1 cellular context compared by ENCODE assay signal in the genomic region with DNA sequence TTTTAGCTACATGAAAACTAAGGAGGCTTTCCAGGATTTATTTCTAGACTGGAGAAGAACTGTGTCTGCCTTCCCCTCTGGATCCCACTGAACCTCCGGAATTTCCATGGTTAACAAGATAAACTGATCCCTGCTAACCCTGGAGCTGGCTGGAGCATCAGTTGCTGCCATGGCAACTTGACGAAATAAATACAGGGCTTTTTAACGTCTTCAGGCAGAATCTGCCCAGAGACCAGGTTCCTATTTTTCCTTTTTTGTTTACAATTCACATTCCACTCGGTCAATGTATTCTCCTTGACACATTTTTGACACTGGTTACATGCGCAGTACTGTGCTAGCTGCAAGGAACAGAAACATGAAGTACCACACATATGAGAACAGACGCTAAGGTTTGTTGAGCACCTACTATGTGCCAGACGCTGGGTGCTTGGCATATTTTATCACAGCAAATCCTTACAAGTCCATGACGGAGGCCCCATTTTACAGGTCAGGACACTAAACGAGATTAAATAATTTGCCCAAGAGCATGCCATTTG.
TF ChIP-seq lines count a peak whose summit lies in the region.

No MANE protein-coding gene starts in this region.

TF ChIP-seq in SK-N-SH, 30 proteins besides CTCF, POLR2A, EP300 and RAD21 (continued from another document):
- TF ChIP-seq, protein P1, sequence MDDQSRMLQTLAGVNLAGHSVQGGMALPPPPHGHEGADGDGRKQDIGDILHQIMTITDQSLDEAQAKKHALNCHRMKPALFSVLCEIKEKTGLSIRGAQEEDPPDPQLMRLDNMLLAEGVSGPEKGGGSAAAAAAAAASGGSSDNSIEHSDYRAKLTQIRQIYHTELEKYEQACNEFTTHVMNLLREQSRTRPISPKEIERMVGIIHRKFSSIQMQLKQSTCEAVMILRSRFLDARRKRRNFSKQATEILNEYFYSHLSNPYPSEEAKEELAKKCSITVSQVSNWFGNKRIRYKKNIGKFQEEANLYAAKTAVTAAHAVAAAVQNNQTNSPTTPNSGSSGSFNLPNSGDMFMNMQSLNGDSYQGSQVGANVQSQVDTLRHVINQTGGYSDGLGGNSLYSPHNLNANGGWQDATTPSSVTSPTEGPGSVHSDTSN (IDR thresholded peaks at IDR 0.05): no peak
- TF ChIP-seq, protein P2, sequence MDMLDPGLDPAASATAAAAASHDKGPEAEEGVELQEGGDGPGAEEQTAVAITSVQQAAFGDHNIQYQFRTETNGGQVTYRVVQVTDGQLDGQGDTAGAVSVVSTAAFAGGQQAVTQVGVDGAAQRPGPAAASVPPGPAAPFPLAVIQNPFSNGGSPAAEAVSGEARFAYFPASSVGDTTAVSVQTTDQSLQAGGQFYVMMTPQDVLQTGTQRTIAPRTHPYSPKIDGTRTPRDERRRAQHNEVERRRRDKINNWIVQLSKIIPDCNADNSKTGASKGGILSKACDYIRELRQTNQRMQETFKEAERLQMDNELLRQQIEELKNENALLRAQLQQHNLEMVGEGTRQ (IDR thresholded peaks at IDR 0.05; ENCODE audit: borderline replicate concordance, low read depth, low read length): no peak
- no peak for TF ChIP-seq TCF12 (IDR thresholded peaks at IDR 0.05)
- TF ChIP-seq RCOR1 (IDR thresholded peaks at IDR 0.05; ENCODE audit: low read length): no peak
- TF ChIP-seq, protein P3, sequence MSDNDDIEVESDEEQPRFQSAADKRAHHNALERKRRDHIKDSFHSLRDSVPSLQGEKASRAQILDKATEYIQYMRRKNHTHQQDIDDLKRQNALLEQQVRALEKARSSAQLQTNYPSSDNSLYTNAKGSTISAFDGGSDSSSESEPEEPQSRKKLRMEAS (IDR thresholded peaks at IDR 0.05; ENCODE audit: low read depth): no peak
- no peak for TF ChIP-seq MXI1 (IDR thresholded peaks at IDR 0.05; ENCODE audit: low read depth, low read length)
